8 cellular contexts compared by ENCODE assay signal in the genomic region with DNA sequence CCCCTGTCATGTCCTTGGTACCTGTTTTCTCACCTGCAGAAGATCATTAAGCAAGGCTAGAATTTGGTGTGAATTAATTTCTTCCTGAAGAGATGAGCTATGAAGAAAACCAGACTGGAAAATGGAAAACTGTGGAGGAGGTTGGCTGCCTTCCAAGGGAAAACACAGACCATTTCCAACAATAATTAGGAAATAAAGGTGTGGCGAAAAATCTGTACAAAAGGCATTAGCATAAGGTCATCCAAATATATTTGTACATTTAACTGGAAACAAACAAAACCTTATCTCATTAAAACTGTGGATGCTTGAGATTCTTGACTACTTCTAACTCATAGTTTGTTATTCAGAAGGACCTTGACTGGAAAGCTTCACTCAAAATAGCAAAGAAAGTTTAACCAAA. TPM values are rescaled to one million over a fixed set of nuclear protein-coding genes. Genes with fewer than 3 reads are reported as not detected.
DNase-seq lines count a peak whose midpoint lies in the region; ATAC-seq, FAIRE-seq and TF ChIP-seq lines count a peak whose summit lies in the region.

No MANE protein-coding gene starts in this region.

- peaks cover 26% of the 10 kb centered on the region for H3K4me1 ChIP-seq in PC-9 (replicated peaks; ENCODE audit: insufficient read depth)
- H3K4me1 ChIP-seq in effector memory CD4-positive, alpha-beta T cell (ENCODE audit: control insufficient read depth, insufficient read depth, low read length, poor library complexity, severe bottlenecking), result peaks cover 39% of the 10 kb centered on the region

- no peak for DNase-seq in Calu3
- DNase-seq in PC-9, result no peak
- DNase-seq in effector memory CD4-positive, alpha-beta T cell, result no peak
- DNase-seq in osteocyte (ENCODE audit: extremely low spot score, unreplicated experiment), result no peak
- no peak for DNase-seq in HTR-8/SVneo (ENCODE audit: insufficient read length, low spot score)
- DNase-seq in activated CD4-positive, alpha-beta T cell treated with anti-CD3 and anti-CD28 coated beads for 48 hours, result no peak
- no peak for DNase-seq in AML-193 (lab: John Stamatoyannopoulos, UW)

- peaks cover 12% of the 10 kb centered on the region for H3K4me1 Mint-ChIP-seq in Calu3 (ENCODE audit: low read depth, unreplicated experiment)
- peaks cover 52% of the 10 kb centered on the region for H3K4me1 Mint-ChIP-seq in osteocyte (ENCODE audit: unreplicated experiment)

- H3K9me3 ChIP-seq in PC-9 (ENCODE audit: insufficient read depth, low read depth), result peaks cover 9% of the 10 kb centered on the region; the same call in 1 of the 2 replicates
- peaks cover 6% of the 10 kb centered on the region for H3K9me3 ChIP-seq in effector memory CD4-positive, alpha-beta T cell (ENCODE audit: control insufficient read depth, low read length)

- POLR2A ChIA-PET in PC-9 (lab: Charles Lee; ENCODE audit: unreplicated experiment), result interaction anchor here (0.5 to 0.7 kb wide), 2 partner anchors 199 to 506 kb away, joined by 3 to 7 read pairs; no protein-coding TSS in a partner anchor

- CTCF ChIA-PET in Calu3 (lab: Charles Lee) (interaction anchor here (0.8 kb wide), 1 partner anchor 17 kb away, joined by 6 read pairs; no protein-coding TSS in a partner anchor), PC-9 (lab: Charles Lee) (no interaction called here)

- peak overlapping the region; percentile 98 for H3K4me2 ChIP-seq in PC-9

- H3K4me3 Mint-ChIP-seq in Calu3 (ENCODE audit: low read depth, unreplicated experiment) (peak overlapping the region; percentile 84), osteocyte (ENCODE audit: unreplicated experiment) (peak overlapping the region; percentile 82)

- no peaks in the 10 kb centered on the region for H3K27me3 ChIP-seq in PC-9 (ENCODE audit: insufficient read depth, low read depth)
- no peaks in the 10 kb centered on the region for H3K27me3 ChIP-seq in effector memory CD4-positive, alpha-beta T cell (replicated peaks; ENCODE audit: control insufficient read depth, insufficient read depth, low read length, poor library complexity, severe bottlenecking)

- TF ChIP-seq CTCF in Calu3 (IDR thresholded peaks at IDR 0.05; ENCODE audit: unreplicated experiment) (no peak), PC-9 (conservative IDR thresholded peaks at IDR 0.05) (no peak), osteocyte (IDR thresholded peaks at IDR 0.05) (no peak)

- intact Hi-C loops in Calu3 (cut with micrococcal nuclease; ENCODE audit: unreplicated experiment) (loop anchor here (2.0 kb wide), 1 partner anchor 53 kb away; no protein-coding TSS in a partner anchor), PC-9 (cut with micrococcal nuclease; ENCODE audit: unreplicated experiment) (loop anchor here (5.0 kb wide), 1 partner anchor 51 kb away; the partner anchor contains the start of gene SLK)

- peaks cover 31% of the 10 kb centered on the region for H3K79me2 ChIP-seq in PC-9 (ENCODE audit: low read depth)

- H3K36me3 Mint-ChIP-seq in Calu3 (ENCODE audit: insufficient read depth, unreplicated experiment) (peaks cover 18% of the 10 kb centered on the region), osteocyte (ENCODE audit: unreplicated experiment) (peaks cover 12% of the 10 kb centered on the region)

- H3K36me3 ChIP-seq in PC-9 (ENCODE audit: low read depth), result peaks cover 9% of the 10 kb centered on the region
- H3K36me3 ChIP-seq in effector memory CD4-positive, alpha-beta T cell (ENCODE audit: control insufficient read depth, insufficient read depth, low read length), result no peaks in the 10 kb centered on the region

- peak overlapping the region; percentile 74 for H3K27ac ChIP-seq in PC-9
- H3K27ac ChIP-seq in effector memory CD4-positive, alpha-beta T cell (ENCODE audit: insufficient read depth, low read length, poor library complexity, severe bottlenecking), result peak overlapping the region; percentile 78

- H3K4me3 ChIP-seq in PC-9, result peak overlapping the region; percentile 87
- H3K4me3 ChIP-seq in effector memory CD4-positive, alpha-beta T cell (ENCODE audit: insufficient read depth, low read depth, low read length, poor library complexity, severe bottlenecking), result peak overlapping the region; percentile 64

- FAIRE-seq in HTR-8/SVneo (lab: Jason Lieb, UNC), result no peak

- ATAC-seq in GM18907 (IDR thresholded peaks at IDR 0.05; ENCODE audit: unreplicated experiment), result no peak

- H3K9me2 ChIP-seq in PC-9 (ENCODE audit: insufficient read depth), result no peaks in the 10 kb centered on the region

- BruUV-seq in Calu3 (replicated peaks; lab: Mats Ljungman, UMichigan), result no TSS peak
- no TSS peak for BruUV-seq in PC-9 (replicated peaks; lab: Mats Ljungman, UMichigan)

- H3K27me3 Mint-ChIP-seq in Calu3 (ENCODE audit: unreplicated experiment) (no peaks in the 10 kb centered on the region), osteocyte (ENCODE audit: unreplicated experiment) (no peaks in the 10 kb centered on the region)

- no peak overlapping the region for H2AFZ ChIP-seq in PC-9

- peaks cover 20% of the 10 kb centered on the region; the same call in 1 of the 2 replicates for H3F3A ChIP-seq in PC-9 (ENCODE audit: insufficient read depth, low read depth)

- no peaks in the 10 kb centered on the region for H4K20me1 ChIP-seq in PC-9 (ENCODE audit: insufficient read depth)

- H3K9me3 Mint-ChIP-seq in Calu3 (ENCODE audit: low read depth, unreplicated experiment), result no peaks in the 10 kb centered on the region
- H3K9me3 Mint-ChIP-seq in osteocyte (ENCODE audit: unreplicated experiment), result no peaks in the 10 kb centered on the region

- H3K27ac Mint-ChIP-seq in Calu3 (ENCODE audit: unreplicated experiment), result no peak overlapping the region
- H3K27ac Mint-ChIP-seq in osteocyte (ENCODE audit: unreplicated experiment), result peak overlapping the region; percentile 98

RNA-seq across cellular contexts. Expression of gene STN1, which starts 1.7 kb away (rescaled TPM):
- total RNA-seq in Calu3 (2022) (13.1 and 16.0 TPM in 2 replicates), PC-9 (2021) (20.5 and 25.4 TPM in 2 replicates), osteocyte (21.5 and 21.8 TPM in 2 replicates)

RNA-seq across cellular contexts. Expression of gene SLK, which starts 50.7 kb away (rescaled TPM):
- total RNA-seq in Calu3 (2022) (25.6 and 31.2 TPM in 2 replicates), PC-9 (2021) (24.0 and 30.4 TPM in 2 replicates), osteocyte (41.3 and 44.0 TPM in 2 replicates)
